23 cellular contexts compared by ENCODE assay signal in the genomic region with DNA sequence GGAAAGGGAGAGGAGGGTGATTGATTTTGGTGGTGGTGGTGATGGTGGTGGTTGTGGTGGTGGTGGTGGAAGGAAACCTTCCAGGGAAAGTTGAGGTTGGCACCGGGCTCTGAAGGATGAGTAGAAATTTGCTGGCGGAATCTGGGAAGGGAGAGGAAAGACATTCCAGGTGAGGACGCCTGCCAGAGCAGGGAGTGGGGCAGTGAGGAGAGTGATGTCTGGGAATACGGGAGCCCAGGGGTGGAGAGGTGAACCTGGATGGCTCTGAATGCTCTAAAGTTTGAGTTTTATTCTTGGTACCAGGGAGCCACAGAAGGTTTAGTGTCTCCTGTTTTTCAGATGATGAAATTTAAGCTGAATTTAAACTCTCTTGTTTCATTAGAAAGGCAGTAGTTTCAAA. TPM values are rescaled to one million over a fixed set of nuclear protein-coding genes. Genes with fewer than 3 reads are reported as not detected.
DNase-seq lines count a peak whose midpoint lies in the region; ATAC-seq and TF ChIP-seq lines count a peak whose summit lies in the region.
"Had no signal": no experiment of that assay in that cellular context is flagged by ENCODE, and none has a peak within 500 bp of the region (broad histone marks: within the 10 kb centered on the region; RNA-seq: fewer than 3 reads in every experiment).

No MANE protein-coding gene starts in this region.

- CTCF ChIA-PET in activated CD8-positive, alpha-beta T cell treated with anti-CD3 and anti-CD28 coated beads, Interleukin-2, amount 10 ng/mL, durations not matched to agents 7 days and 5 days (lab: Charles Lee): interaction anchor here (0.6 to 4.0 kb wide), 6 partner anchors 13 to 110 kb away, joined by 3 to 43 read pairs (median 4); a partner anchor contains a TSS

- no peak overlapping the region for H3K4me3 ChIP-seq in HL-60 (replicated peaks; ENCODE audit: insufficient read depth, low read length)
- no peak overlapping the region for H3K4me3 ChIP-seq in dorsolateral prefrontal cortex
- H3K4me3 ChIP-seq: gastrocnemius medialis, K562, tibial artery had no signal

- POLR2A ChIA-PET in activated CD8-positive, alpha-beta T cell treated with anti-CD3 and anti-CD28 coated beads, Interleukin-2, amount 10 ng/mL, durations not matched to agents 7 days and 5 days (lab: Charles Lee): interaction anchor here (0.6 to 5.3 kb wide), 5 partner anchors 14 to 96 kb away, joined by 3 to 45 read pairs (median 4); a partner anchor contains a TSS

- H3K9me3 Mint-ChIP-seq in T-helper 1 cell treated with Interleukin-12 subunit alpha and Interleukin-12 subunit beta and Interleukin-4 antibody, amounts not matched to agents 30 μg/mL and 1 μg/mL, for 36 hours: peaks cover 16% of the 10 kb centered on the region
- H3K9me3 Mint-ChIP-seq in activated CD8-positive, alpha-beta T cell treated with anti-CD3 and anti-CD28 coated beads, Interleukin-2, amount 10 ng/mL, durations not matched to agents 7 days and 5 days (ENCODE audit: insufficient read depth): peaks cover 4% of the 10 kb centered on the region
- H3K9me3 Mint-ChIP-seq in natural killer cell: no peaks in the 10 kb centered on the region

- no peak for ATAC-seq in activated CD8-positive, alpha-beta T cell treated with anti-CD3 and anti-CD28 coated beads, Interleukin-2, amount 10 ng/mL, durations not matched to agents 7 days and 5 days
- no peak for ATAC-seq in natural killer cell
- ATAC-seq in Right ventricle myocardium superior (ENCODE audit: poor library complexity): no peak
- no peak for ATAC-seq in GM18517 (IDR thresholded peaks at IDR 0.05; ENCODE audit: unreplicated experiment)
- ATAC-seq: gastrocnemius medialis, left colon had no signal

- intact Hi-C loops in natural killer cell (cut with micrococcal nuclease) (loop anchor here (2.0 kb wide), 1 partner anchor 14 kb away; no protein-coding TSS in a partner anchor), Right ventricle myocardium superior (cut with DNase I) (no loop called here), dorsolateral prefrontal cortex (cut with DNase I) (no loop called here)

- peak overlapping the region; percentile 57 for H3K4me3 Mint-ChIP-seq in T-helper 1 cell treated with Interleukin-12 subunit alpha and Interleukin-12 subunit beta and Interleukin-4 antibody, amounts not matched to agents 30 μg/mL and 1 μg/mL, for 36 hours
- H3K4me3 Mint-ChIP-seq in activated CD8-positive, alpha-beta T cell treated with anti-CD3 and anti-CD28 coated beads, Interleukin-2, amount 10 ng/mL, durations not matched to agents 7 days and 5 days: peak overlapping the region; percentile 69
- peak overlapping the region; percentile 84 for H3K4me3 Mint-ChIP-seq in natural killer cell

- H3K27me3 ChIP-seq in HL-60 (ENCODE audit: insufficient read depth, poor library complexity, severe bottlenecking): no peaks in the 10 kb centered on the region
- H3K27me3 ChIP-seq in dorsolateral prefrontal cortex: no peaks in the 10 kb centered on the region
- H3K27me3 ChIP-seq: gastrocnemius medialis, tibial artery had no signal

- 0 out of 2 replicates have a peak overlapping the region, but pooled peaks have one; percentile 5 for H3K27ac ChIP-seq in HL-60 (replicated peaks)
- H3K27ac ChIP-seq in dorsolateral prefrontal cortex: no peak overlapping the region
- H3K27ac ChIP-seq: 22Rv1, C4-2B, gastrocnemius medialis, tibial artery had no signal

- H3K36me3 Mint-ChIP-seq in T-helper 1 cell treated with Interleukin-12 subunit alpha and Interleukin-12 subunit beta and Interleukin-4 antibody, amounts not matched to agents 30 μg/mL and 1 μg/mL, for 36 hours (ENCODE audit: low read depth): peaks cover 41% of the 10 kb centered on the region
- peaks cover 51% of the 10 kb centered on the region for H3K36me3 Mint-ChIP-seq in activated CD8-positive, alpha-beta T cell treated with anti-CD3 and anti-CD28 coated beads, Interleukin-2, amount 10 ng/mL, durations not matched to agents 7 days and 5 days (ENCODE audit: low read depth)
- H3K36me3 Mint-ChIP-seq in natural killer cell: no peaks in the 10 kb centered on the region

- no peaks in the 10 kb centered on the region for H3K27me3 Mint-ChIP-seq in T-helper 1 cell treated with Interleukin-12 subunit alpha and Interleukin-12 subunit beta and Interleukin-4 antibody, amounts not matched to agents 30 μg/mL and 1 μg/mL, for 36 hours (ENCODE audit: low read depth)
- H3K27me3 Mint-ChIP-seq in activated CD8-positive, alpha-beta T cell treated with anti-CD3 and anti-CD28 coated beads, Interleukin-2, amount 10 ng/mL, durations not matched to agents 7 days and 5 days (ENCODE audit: low read depth): no peaks in the 10 kb centered on the region
- H3K27me3 Mint-ChIP-seq in natural killer cell (ENCODE audit: low read depth in 2 of 2): no peaks in the 10 kb centered on the region

- no peak for DNase-seq in T-helper 1 cell
- DNase-seq in HL-60 (ENCODE audit: low read depth in 1 of 2, low spot score in 1 of 2): no peak
- no peak for DNase-seq in activated CD8-positive, alpha-beta T cell treated with anti-CD3 and anti-CD28 coated beads, Interleukin-2, amount 10 ng/mL, durations not matched to agents 7 days and 5 days
- no peak for DNase-seq in natural killer cell
- DNase-seq in Right ventricle myocardium superior: no peak
- no peak for DNase-seq in dorsolateral prefrontal cortex
- DNase-seq: anterior cingulate cortex; DMS79 treated with DMSO at 0.1 percent for 48 hours; gastrocnemius medialis; left colon; NCI-H1092 treated with DMSO at 0.1 percent for 48 hours; NCI-H2171; NCI-H82; RPMI8226; stimulated activated CD4-positive, alpha-beta T cell treated with anti-CD3 and anti-CD28 coated beads, Interleukin-2, amount 100 ng/mL, for 48 hours; stimulated activated CD8-positive, alpha-beta memory T cell treated with anti-CD3 and anti-CD28 coated beads, Interleukin-4, amount 100 ng/mL, for 48 hours; SW 1271; tibial artery had no signal

- peaks cover 72% of the 10 kb centered on the region for H3K4me1 Mint-ChIP-seq in T-helper 1 cell treated with Interleukin-12 subunit alpha and Interleukin-12 subunit beta and Interleukin-4 antibody, amounts not matched to agents 30 μg/mL and 1 μg/mL, for 36 hours (ENCODE audit: low read depth)
- H3K4me1 Mint-ChIP-seq in activated CD8-positive, alpha-beta T cell treated with anti-CD3 and anti-CD28 coated beads, Interleukin-2, amount 10 ng/mL, durations not matched to agents 7 days and 5 days (ENCODE audit: low read depth): peaks cover 90% of the 10 kb centered on the region
- peaks cover 83 to 86% of the 10 kb centered on the region in 2 donors for H3K4me1 Mint-ChIP-seq in natural killer cell

- H3K27ac Mint-ChIP-seq in T-helper 1 cell treated with Interleukin-12 subunit alpha and Interleukin-12 subunit beta and Interleukin-4 antibody, amounts not matched to agents 30 μg/mL and 1 μg/mL, for 36 hours: peak overlapping the region; percentile 71
- peak overlapping the region; percentile 91 for H3K27ac Mint-ChIP-seq in activated CD8-positive, alpha-beta T cell treated with anti-CD3 and anti-CD28 coated beads, Interleukin-2, amount 10 ng/mL, durations not matched to agents 7 days and 5 days
- peak overlapping the region; percentile 91 to 93 for H3K27ac Mint-ChIP-seq in natural killer cell

- TF ChIP-seq CTCF in HL-60 (IDR thresholded peaks at IDR 0.05; ENCODE audit: insufficient read depth, low read length) (no peak), natural killer cell (IDR thresholded peaks at IDR 0.05) (no peak), dorsolateral prefrontal cortex (IDR thresholded peaks at IDR 0.05 in 54 of 56, conservative IDR thresholded peaks at IDR 0.05 in 2 of 56; ENCODE audit: low read depth in 1 of 56, partially characterized antibody in 56 of 56) (no peak)

RNA-seq across cellular contexts. Expression of a gene that starts 16.0 kb away (rescaled TPM):
- 10 to 100 TPM; 82.1 to 85.2 TPM for total RNA-seq in activated CD8-positive, alpha-beta T cell treated with anti-CD3 and anti-CD28 coated beads, Interleukin-2, amount 10 ng/mL, durations not matched to agents 7 days and 5 days
- 100 to 1,000 TPM in 1 of 3 donors, 10 to 100 TPM in 2; 85.3 to 118 (median 96.1) TPM for total RNA-seq in natural killer cell
- 3.0 TPM for total RNA-seq in Right ventricle myocardium superior
- total RNA-seq in dorsolateral prefrontal cortex: 10 to 100 TPM; 14.8 to 77.6 (median 22.8) TPM
